In the genomic region with DNA sequence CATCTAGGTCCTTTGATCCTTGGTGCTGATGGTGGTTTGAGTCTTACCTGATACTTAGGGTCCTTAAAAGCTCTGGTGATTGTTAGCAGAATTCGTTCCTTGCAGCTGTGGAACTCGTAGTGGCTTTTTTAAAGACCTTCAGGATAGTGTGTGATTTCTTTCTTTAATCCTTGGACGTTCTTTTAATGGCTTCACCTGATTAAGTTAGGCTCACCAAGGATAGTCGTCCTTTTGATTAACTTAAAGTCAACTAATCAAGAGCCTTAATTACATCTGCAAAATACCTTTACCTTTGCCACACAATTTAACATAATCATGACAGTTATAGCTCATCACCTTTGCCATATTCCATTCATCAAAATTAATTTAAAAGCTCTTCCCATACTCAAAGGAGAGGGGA, we compare ENCODE assay signal across 3 cellular contexts.
TF ChIP-seq lines count a peak whose summit lies in the region.

No MANE protein-coding gene starts in this region.

TF ChIP-seq in HEK293, 187 proteins besides CTCF, POLR2A, EP300 and RAD21:
- no peak for TF ChIP-seq EGR2 (tag by site-specific recombination; IDR thresholded peaks at IDR 0.05; ENCODE audit: low read depth)
- peak; percentile 85 for TF ChIP-seq ZNF10 (tag by site-specific recombination; IDR thresholded peaks at IDR 0.05)

TF ChIP-seq in K562, 482 proteins besides CTCF, POLR2A, EP300 and RAD21:
- peak; percentile 75 for TF ChIP-seq ZNF134 (CRISPR knock-in tag; conservative IDR thresholded peaks at IDR 0.05)
- TF ChIP-seq, protein P1, sequence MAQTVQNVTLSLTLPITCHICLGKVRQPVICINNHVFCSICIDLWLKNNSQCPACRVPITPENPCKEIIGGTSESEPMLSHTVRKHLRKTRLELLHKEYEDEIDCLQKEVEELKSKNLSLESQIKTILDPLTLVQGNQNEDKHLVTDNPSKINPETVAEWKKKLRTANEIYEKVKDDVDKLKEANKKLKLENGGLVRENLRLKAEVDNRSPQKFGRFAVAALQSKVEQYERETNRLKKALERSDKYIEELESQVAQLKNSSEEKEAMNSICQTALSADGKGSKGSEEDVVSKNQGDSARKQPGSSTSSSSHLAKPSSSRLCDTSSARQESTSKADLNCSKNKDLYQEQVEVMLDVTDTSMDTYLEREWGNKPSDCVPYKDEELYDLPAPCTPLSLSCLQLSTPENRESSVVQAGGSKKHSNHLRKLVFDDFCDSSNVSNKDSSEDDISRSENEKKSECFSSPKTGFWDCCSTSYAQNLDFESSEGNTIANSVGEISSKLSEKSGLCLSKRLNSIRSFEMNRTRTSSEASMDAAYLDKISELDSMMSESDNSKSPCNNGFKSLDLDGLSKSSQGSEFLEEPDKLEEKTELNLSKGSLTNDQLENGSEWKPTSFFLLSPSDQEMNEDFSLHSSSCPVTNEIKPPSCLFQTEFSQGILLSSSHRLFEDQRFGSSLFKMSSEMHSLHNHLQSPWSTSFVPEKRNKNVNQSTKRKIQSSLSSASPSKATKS (CRISPR knock-in tag; IDR thresholded peaks at IDR 0.05), result no peak

TF ChIP-seq in H1, 55 proteins besides CTCF, POLR2A, EP300 and RAD21:
- TF ChIP-seq, protein P2, sequence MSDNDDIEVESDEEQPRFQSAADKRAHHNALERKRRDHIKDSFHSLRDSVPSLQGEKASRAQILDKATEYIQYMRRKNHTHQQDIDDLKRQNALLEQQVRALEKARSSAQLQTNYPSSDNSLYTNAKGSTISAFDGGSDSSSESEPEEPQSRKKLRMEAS (IDR thresholded peaks at IDR 0.05), result no peak
- TF ChIP-seq, protein P3, sequence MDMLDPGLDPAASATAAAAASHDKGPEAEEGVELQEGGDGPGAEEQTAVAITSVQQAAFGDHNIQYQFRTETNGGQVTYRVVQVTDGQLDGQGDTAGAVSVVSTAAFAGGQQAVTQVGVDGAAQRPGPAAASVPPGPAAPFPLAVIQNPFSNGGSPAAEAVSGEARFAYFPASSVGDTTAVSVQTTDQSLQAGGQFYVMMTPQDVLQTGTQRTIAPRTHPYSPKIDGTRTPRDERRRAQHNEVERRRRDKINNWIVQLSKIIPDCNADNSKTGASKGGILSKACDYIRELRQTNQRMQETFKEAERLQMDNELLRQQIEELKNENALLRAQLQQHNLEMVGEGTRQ (IDR thresholded peaks at IDR 0.05; ENCODE audit: low read length), result no peak
- TF ChIP-seq POU5F1 (IDR thresholded peaks at IDR 0.05; ENCODE audit: low read depth, low read length) (no peak), FOSL1 (IDR thresholded peaks at IDR 0.05; ENCODE audit: insufficient read depth, low read depth, low read length) (no peak), TBP (IDR thresholded peaks at IDR 0.05; ENCODE audit: low read depth, low read length) (no peak), KDM5A (IDR thresholded peaks at IDR 0.05; ENCODE audit: low read length) (no peak), SIN3A (conservative IDR thresholded peaks at IDR 0.05 in 1 of 2, IDR thresholded peaks at IDR 0.05 in 1 of 2; ENCODE audit: low read depth in 1 of 2, low read length in 2 of 2) (no peak), EZH2 (IDR thresholded peaks at IDR 0.05; ENCODE audit: low read depth, low read length, severe bottlenecking) (no peak), CBX5 (IDR thresholded peaks at IDR 0.05; ENCODE audit: low read depth, low read length) (no peak), TAF7 (optimal IDR thresholded peaks at IDR 0.05; ENCODE audit: borderline replicate concordance, low read depth, low read length) (no peak), CTBP2 (IDR thresholded peaks at IDR 0.05; ENCODE audit: borderline replicate concordance, insufficient read depth, insufficient read length, low read length) (no peak), RFX5 (IDR thresholded peaks at IDR 0.05; ENCODE audit: borderline replicate concordance, low read depth, low read length) (no peak)
